In the genomic region with DNA sequence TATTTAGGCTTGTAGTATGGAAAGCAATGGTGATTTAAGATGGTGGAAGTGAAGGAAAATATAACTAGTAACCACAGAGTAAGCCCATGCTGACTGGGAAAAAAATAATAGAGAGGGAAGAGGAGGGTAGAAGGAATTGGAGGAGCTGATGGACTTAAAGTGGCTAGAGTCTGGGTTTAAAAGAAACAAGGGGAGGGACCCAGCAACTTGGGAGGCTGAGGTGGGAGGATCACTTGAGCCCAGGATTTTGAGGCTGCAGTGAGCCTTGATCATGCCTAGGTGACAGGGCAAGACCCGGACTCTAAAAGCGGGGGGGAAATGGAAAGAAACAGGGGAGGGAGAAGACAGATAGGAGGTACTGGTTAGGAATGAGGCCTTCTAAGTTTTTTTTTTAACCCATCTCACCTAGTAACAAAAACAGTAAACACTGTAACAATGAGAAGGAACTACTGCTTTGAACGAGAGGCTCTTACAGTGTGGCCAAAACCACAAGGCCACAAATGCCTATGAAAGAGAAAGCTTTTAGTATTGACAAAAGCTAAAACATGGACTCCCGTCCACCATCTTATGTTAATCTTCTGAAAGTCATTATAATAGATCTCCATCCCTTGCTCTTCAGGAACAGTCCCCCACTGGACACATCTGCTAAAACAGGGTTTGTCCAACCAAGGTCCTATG, we compare ENCODE assay signal across 11 cellular contexts. TPM values are rescaled to one million over a fixed set of nuclear protein-coding genes. Genes with fewer than 3 reads are reported as not detected.
A peak's percentile ranks its signal among the peaks of the same experiment; 100 is the strongest.
DNase-seq lines count a peak whose midpoint lies in the region; ATAC-seq and TF ChIP-seq lines count a peak whose summit lies in the region.
"Had no signal": no experiment of that assay in that cellular context is flagged by ENCODE, and none has a peak within 500 bp of the region (broad histone marks: within the 10 kb centered on the region; RNA-seq: fewer than 3 reads in every experiment).

No MANE protein-coding gene starts in this region.

- peak overlapping the region; percentile 11 for H3K4me3 Mint-ChIP-seq in natural killer cell
- H3K4me3 Mint-ChIP-seq in activated T-helper 1 cell treated with anti-CD3 and anti-CD28 coated beads, Interleukin-12 subunit alpha, Interleukin-12 subunit beta, Interleukin-2, Interleukin-4 antibody, amounts not matched to agents 30 ng/mL and 10 ng/mL and 1 ng/mL, durations not matched to agents 14 hours and 24 hours and 36 hours: no peak overlapping the region
- H3K4me3 Mint-ChIP-seq: activated naive CD8-positive, alpha-beta T cell had no signal

- peaks cover 1 to 2% of the 10 kb centered on the region in 2 donors for H3K9me3 Mint-ChIP-seq in natural killer cell
- H3K9me3 Mint-ChIP-seq in activated T-helper 1 cell treated with anti-CD3 and anti-CD28 coated beads, Interleukin-12 subunit alpha, Interleukin-12 subunit beta, Interleukin-2, Interleukin-4 antibody, amounts not matched to agents 30 ng/mL and 10 ng/mL and 1 ng/mL, durations not matched to agents 14 hours and 24 hours and 36 hours: peaks cover 9% of the 10 kb centered on the region

- peaks cover under 1% of the 10 kb centered on the region for H3K36me3 Mint-ChIP-seq in natural killer cell
- peaks cover 12% of the 10 kb centered on the region for H3K36me3 Mint-ChIP-seq in activated T-helper 1 cell treated with anti-CD3 and anti-CD28 coated beads, Interleukin-12 subunit alpha, Interleukin-12 subunit beta, Interleukin-2, Interleukin-4 antibody, amounts not matched to agents 30 ng/mL and 10 ng/mL and 1 ng/mL, durations not matched to agents 14 hours and 24 hours and 36 hours (ENCODE audit: low read depth)

- in situ Hi-C loops in G401 (cut with HindIII; ENCODE audit: low sequenced_read_pairs): no loop called here

- DNase-seq in NOMO-1 treated with DMSO at 0.1 percent for 48 hours (lab: John Stamatoyannopoulos, UW; ENCODE audit: unreplicated experiment): peak; percentile 5
- no peak for DNase-seq in NOMO-1 (lab: John Stamatoyannopoulos, UW; ENCODE audit: unreplicated experiment in 2 of 2)
- DNase-seq in Kasumi-1 (lab: John Stamatoyannopoulos, UW): peak; percentile 39 to 46
- no peak for DNase-seq in natural killer cell
- no peak for DNase-seq in G401 (ENCODE audit: low spot score)
- DNase-seq in NCI-H1092 treated with DMSO at 0.1 percent for 48 hours (lab: John Stamatoyannopoulos, UW): no peak
- DNase-seq in activated T-helper 1 cell treated with anti-CD3 and anti-CD28 coated beads, Interleukin-12 subunit alpha, Interleukin-12 subunit beta, Interleukin-2, Interleukin-4 antibody, amounts not matched to agents 30 ng/mL and 10 ng/mL and 1 ng/mL, durations not matched to agents 14 hours and 24 hours and 36 hours (ENCODE audit: low spot score): no peak
- DNase-seq: 8988T, NCI-H446 had no signal

- H3K27ac Mint-ChIP-seq in natural killer cell: peak overlapping the region; percentile 71 to 74
- H3K27ac Mint-ChIP-seq in activated T-helper 1 cell treated with anti-CD3 and anti-CD28 coated beads, Interleukin-12 subunit alpha, Interleukin-12 subunit beta, Interleukin-2, Interleukin-4 antibody, amounts not matched to agents 30 ng/mL and 10 ng/mL and 1 ng/mL, durations not matched to agents 14 hours and 24 hours and 36 hours: no peak overlapping the region
- H3K27ac Mint-ChIP-seq: activated naive CD8-positive, alpha-beta T cell had no signal

- no peaks in the 10 kb centered on the region for H3K27me3 Mint-ChIP-seq in natural killer cell (ENCODE audit: low read depth in 2 of 2)
- H3K27me3 Mint-ChIP-seq in activated T-helper 1 cell treated with anti-CD3 and anti-CD28 coated beads, Interleukin-12 subunit alpha, Interleukin-12 subunit beta, Interleukin-2, Interleukin-4 antibody, amounts not matched to agents 30 ng/mL and 10 ng/mL and 1 ng/mL, durations not matched to agents 14 hours and 24 hours and 36 hours (ENCODE audit: insufficient read depth): no peaks in the 10 kb centered on the region
- H3K27me3 Mint-ChIP-seq: activated naive CD8-positive, alpha-beta T cell had no signal

- TF ChIP-seq CTCF in natural killer cell (IDR thresholded peaks at IDR 0.05): no peak

- peak; percentile 57 for ATAC-seq in HG02759 (IDR thresholded peaks at IDR 0.05; ENCODE audit: unreplicated experiment)
- peak; percentile 65 to 86 (median 81) for ATAC-seq in natural killer cell

- intact Hi-C loops in natural killer cell (cut with micrococcal nuclease): no loop called here
- intact Hi-C loops in activated T-helper 1 cell treated with anti-CD3 and anti-CD28 coated beads, Interleukin-12 subunit alpha, Interleukin-12 subunit beta, Interleukin-2, Interleukin-4 antibody, amounts not matched to agents 30 ng/mL and 10 ng/mL and 1 ng/mL, durations not matched to agents 14 hours and 24 hours and 36 hours (cut with micrococcal nuclease): no loop called here

- peaks cover 20 to 39% of the 10 kb centered on the region in 2 donors for H3K4me1 Mint-ChIP-seq in natural killer cell
- H3K4me1 Mint-ChIP-seq in activated T-helper 1 cell treated with anti-CD3 and anti-CD28 coated beads, Interleukin-12 subunit alpha, Interleukin-12 subunit beta, Interleukin-2, Interleukin-4 antibody, amounts not matched to agents 30 ng/mL and 10 ng/mL and 1 ng/mL, durations not matched to agents 14 hours and 24 hours and 36 hours (ENCODE audit: low read depth): peaks cover 14% of the 10 kb centered on the region

RNA-seq across cellular contexts. Expression of gene METTL8, which starts 26.6 kb away (rescaled TPM):
- 10 to 100 TPM; 14.3 to 16.7 (median 15.2) TPM for total RNA-seq in natural killer cell
- total RNA-seq in G401 (2014; rRNA removed; shearing (Covaris generic)): 58.3 and 86.2 TPM in 2 replicates
- 31.8 and 36.4 TPM in 2 replicates for total RNA-seq in activated T-helper 1 cell treated with anti-CD3 and anti-CD28 coated beads, Interleukin-12 subunit alpha, Interleukin-12 subunit beta, Interleukin-2, Interleukin-4 antibody, amounts not matched to agents 30 ng/mL and 10 ng/mL and 1 ng/mL, durations not matched to agents 14 hours and 24 hours and 36 hours

RNA-seq across cellular contexts. Expression of gene DCAF17, which starts 26.9 kb away (rescaled TPM):
- 10 to 100 TPM; 20.0 to 33.8 (median 30.7) TPM for total RNA-seq in natural killer cell
- 13.9 and 14.0 TPM in 2 replicates for total RNA-seq in G401 (2014; rRNA removed; shearing (Covaris generic))
- 23.9 and 24.9 TPM in 2 replicates for total RNA-seq in activated T-helper 1 cell treated with anti-CD3 and anti-CD28 coated beads, Interleukin-12 subunit alpha, Interleukin-12 subunit beta, Interleukin-2, Interleukin-4 antibody, amounts not matched to agents 30 ng/mL and 10 ng/mL and 1 ng/mL, durations not matched to agents 14 hours and 24 hours and 36 hours

Comparison
In these comparisons a context has a peak if more than half of its experiments do, and no peak if none do; other contexts are left out.
1. DNase-seq: peak in NOMO-1 treated with DMSO at 0.1 percent for 48 hours (single experiment) and Kasumi-1 (2 of 2); none in NOMO-1 (0 of 2), natural killer cell (single experiment), G401 (single experiment), NCI-H1092 treated with DMSO at 0.1 percent for 48 hours (single experiment) and activated T-helper 1 cell treated with anti-CD3 and anti-CD28 coated beads, Interleukin-12 subunit alpha, Interleukin-12 subunit beta, Interleukin-2, Interleukin-4 antibody, amounts not matched to agents 30 ng/mL and 10 ng/mL and 1 ng/mL, durations not matched to agents 14 hours and 24 hours and 36 hours (single experiment).